Comparison of ENCODE assay signal across 33 cellular contexts in the genomic region with DNA sequence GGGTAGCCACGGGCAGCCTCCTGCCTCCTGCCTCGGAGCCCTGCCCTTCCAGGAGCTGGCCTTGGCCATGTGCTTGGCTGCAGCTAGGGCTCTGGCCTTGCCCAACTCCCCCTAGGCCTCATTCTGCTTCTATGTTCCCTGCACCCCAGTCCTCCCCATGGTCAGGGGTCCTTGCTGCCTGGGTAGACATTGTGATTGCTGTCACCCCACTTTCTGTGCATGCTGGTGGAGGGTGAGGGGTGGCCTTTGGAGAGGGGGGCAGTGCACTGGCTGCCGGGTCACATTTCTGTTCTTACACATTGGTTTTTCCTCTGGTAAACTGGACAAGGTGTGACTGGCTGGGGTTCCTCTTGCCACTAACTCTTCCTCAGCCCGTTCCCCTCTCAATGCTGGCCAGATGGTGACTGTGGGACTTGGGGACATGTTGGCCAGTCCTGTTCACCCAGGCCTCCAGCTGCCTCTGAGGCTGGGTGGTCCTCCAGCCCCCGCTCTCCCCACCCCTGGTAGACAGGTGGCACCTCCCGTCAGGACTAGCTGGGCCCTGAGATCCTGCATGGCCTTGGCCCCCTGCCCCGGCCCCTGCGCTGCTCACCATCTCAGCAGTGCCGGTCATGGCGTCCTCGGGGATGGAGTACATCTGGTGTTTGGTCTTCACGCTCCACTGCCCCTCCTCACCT. TPM values are rescaled to one million over a fixed set of nuclear protein-coding genes. Genes with fewer than 3 reads are reported as not detected.
DNase-seq lines count a peak whose midpoint lies in the region; ATAC-seq, FAIRE-seq and TF ChIP-seq lines count a peak whose summit lies in the region.
"Had no signal": no experiment of that assay in that cellular context is flagged by ENCODE, and none has a peak within 500 bp of the region (broad histone marks: within the 10 kb centered on the region; RNA-seq: fewer than 3 reads in every experiment).

No MANE protein-coding gene starts in this region.

- no peak for TF ChIP-seq RAD21 in IMR-90 (IDR thresholded peaks at IDR 0.05; ENCODE audit: low read length)

- H3K23ac ChIP-seq in IMR-90 (ENCODE audit: low read depth, low read length) = no peak overlapping the region
- peak overlapping the region; percentile 62 for H3K23ac ChIP-seq in neuronal stem cell (ENCODE audit: low read depth, low read length, poor library complexity)

- POLR2A ChIA-PET in IMR-90 (lab: Charles Lee; ENCODE audit: unreplicated experiment) = interaction anchor here (0.6 kb wide), 1 partner anchor 12 kb away, joined by 3 read pairs; no protein-coding TSS in a partner anchor

- H3K14ac ChIP-seq in IMR-90 (replicated peaks; ENCODE audit: low read depth, low read length) (no peak overlapping the region), neuronal stem cell (ENCODE audit: low read length) (peak overlapping the region; percentile 14)

- no CpG with 5 or more reads among the region's 12 CpGs for WGBS in IMR-90 (ENCODE audit: extremely low coverage in 2 of 2, insufficient read length in 1 of 2), 2 experiments
- WGBS in neuronal stem cell (ENCODE audit: extremely low coverage in 2 of 2, insufficient read length in 2 of 2, insufficient replicate concordance in 1 of 2), 2 donors = no CpG with 5 or more reads among the region's 12 CpGs

- H3K9me3 ChIP-seq in IMR-90 (ENCODE audit: control insufficient read depth, insufficient read depth, low read length) (no peaks in the 10 kb centered on the region), neuronal stem cell (replicated peaks in 1 of 2; ENCODE audit: control insufficient read depth in 2 of 2, insufficient read depth in 1 of 2, low read depth in 1 of 2, low read length in 2 of 2) (no peaks in the 10 kb centered on the region), kidney (ENCODE audit: control insufficient read depth in 1 of 2, low read length in 2 of 2) (no peaks in the 10 kb centered on the region)
- H3K9me3 ChIP-seq: colonic mucosa, esophagus squamous epithelium, neutrophil, psoas muscle, suprapubic skin had no signal

- H3K27ac ChIP-seq in IMR-90 (ENCODE audit: insufficient read depth, low read length) = no peak overlapping the region
- no peak overlapping the region for H3K27ac ChIP-seq in coronary artery
- H3K27ac ChIP-seq in neuronal stem cell (replicated peaks; ENCODE audit: low read length) = no peak overlapping the region
- H3K27ac ChIP-seq in kidney (ENCODE audit: low read depth in 2 of 2, low read length in 2 of 2) = no peak overlapping the region
- H3K27ac ChIP-seq: colonic mucosa, esophagus squamous epithelium, HL-60, neutrophil, psoas muscle, RWPE1, suprapubic skin had no signal

- BruUV-seq in IMR-90 (replicated peaks; lab: Mats Ljungman, UMichigan) = no TSS peak

- H3K4me1 ChIP-seq in IMR-90 (ENCODE audit: control insufficient read depth, insufficient read depth, low read length) (peaks cover 7% of the 10 kb centered on the region; the same call in 1 of the 2 replicates), neuronal stem cell (ENCODE audit: control insufficient read depth in 2 of 2, insufficient read depth in 1 of 2, low read depth in 1 of 2, low read length in 2 of 2) (peaks cover 0 to 5% of the 10 kb centered on the region in 2 donors), kidney (ENCODE audit: control insufficient read depth in 1 of 2, insufficient read depth in 1 of 2, low read depth in 1 of 2, low read length in 2 of 2) (no peaks in the 10 kb centered on the region)
- H3K4me1 ChIP-seq: colonic mucosa, psoas muscle, suprapubic skin had no signal

- TF ChIP-seq CTCF in IMR-90 (conservative IDR thresholded peaks at IDR 0.05; ENCODE audit: low read depth, low read length) (no peak), coronary artery (IDR thresholded peaks at IDR 0.05) (no peak), kidney (IDR thresholded peaks at IDR 0.05; ENCODE audit: borderline replicate concordance, extremely low read depth, insufficient read depth) (no peak)

- peak overlapping the region; percentile 43 for H2AFZ ChIP-seq in IMR-90 (replicated peaks; ENCODE audit: low read length, poor library complexity)
- H2AFZ ChIP-seq in neuronal stem cell (ENCODE audit: low read length) = no peak overlapping the region
- H2AFZ ChIP-seq: hepatocyte had no signal

- H3K18ac ChIP-seq in IMR-90 (ENCODE audit: low read depth, low read length) (no peak overlapping the region), neuronal stem cell (ENCODE audit: low read length) (peak overlapping the region; percentile 16)

- H3K4me2 ChIP-seq in IMR-90 (ENCODE audit: low read depth, low read length) = no peak overlapping the region
- no peak overlapping the region for H3K4me2 ChIP-seq in neuronal stem cell (ENCODE audit: insufficient read depth, low read length, poor library complexity, severe bottlenecking)
- H3K4me2 ChIP-seq: hepatocyte had no signal

- CTCF ChIA-PET in IMR-90 (lab: Yijun Ruan, JAX) = no interaction called here

- H3K36me3 ChIP-seq in IMR-90 (ENCODE audit: control insufficient read depth, insufficient read depth, low read length) (no peaks in the 10 kb centered on the region), neuronal stem cell (replicated peaks in 1 of 2; ENCODE audit: control insufficient read depth in 2 of 2, insufficient read depth in 2 of 2, low read length in 2 of 2) (no peaks in the 10 kb centered on the region), kidney (ENCODE audit: control insufficient read depth in 1 of 2, insufficient read depth in 2 of 2, low read length in 2 of 2) (no peaks in the 10 kb centered on the region)
- H3K36me3 ChIP-seq: colonic mucosa, esophagus squamous epithelium, neutrophil, suprapubic skin had no signal

- H2BK12ac ChIP-seq in neuronal stem cell (ENCODE audit: low read length) = peak overlapping the region; percentile 11

- 0 out of 2 replicates have a peak, but pooled peaks cover 3% of the 10 kb centered on the region for H3K9me1 ChIP-seq in IMR-90 (ENCODE audit: insufficient read depth, low read length)

- H4K20me1 ChIP-seq in IMR-90 (ENCODE audit: insufficient read depth, low read length) = no peaks in the 10 kb centered on the region

- intact Hi-C loops in IMR-90 (cut with micrococcal nuclease) (no loop called here), kidney (cut with DNase I) (no loop called here)

- no peak overlapping the region for H2AK9ac ChIP-seq in IMR-90 (replicated peaks; ENCODE audit: low read depth, low read length, poor library complexity)

- in situ Hi-C loops in IMR-90 (cut with MboI; ENCODE audit: low sequenced_read_pairs) = no loop called here

- H3K9ac ChIP-seq in IMR-90 (ENCODE audit: low read depth, low read length) (no peak overlapping the region), neuronal stem cell (ENCODE audit: low read depth, low read length, poor library complexity) (no peak overlapping the region), kidney (ENCODE audit: low read length in 2 of 2) (no peak overlapping the region)

- no peak overlapping the region for H4K91ac ChIP-seq in IMR-90 (ENCODE audit: insufficient read depth, low read depth, low read length)
- no peak overlapping the region for H4K91ac ChIP-seq in neuronal stem cell (ENCODE audit: low read depth, low read length, poor library complexity)

- no peak for TF ChIP-seq POLR2A in IMR-90 (IDR thresholded peaks at IDR 0.05; ENCODE audit: low read depth, low read length)

- H2BK20ac ChIP-seq in IMR-90 (ENCODE audit: low read depth, low read length) = no peak overlapping the region

- H4K5ac ChIP-seq in IMR-90 (ENCODE audit: low read depth, low read length) = no peak overlapping the region

- DNase-seq in IMR-90 (no peak), coronary artery (ENCODE audit: low spot score) (peak; percentile 66), neuronal stem cell (ENCODE audit: low spot score) (no peak), EL (no peak), kidney (no peak)
- DNase-seq: activated CD4-positive, alpha-beta T cell treated with anti-CD3 and anti-CD28 coated beads, Interleukin-2, amount 10 ng/mL, durations not matched to agents 24 days and 14 days; activated CD8-positive, alpha-beta memory T cell treated with anti-CD3 and anti-CD28 coated beads, Interleukin-2, amount 10 ng/mL, durations not matched to agents 7 days and 5 days; anterior cingulate cortex; colonic mucosa; COR-L47; DMS79; esophagus squamous epithelium; foreskin melanocyte; GF-D8; Kasumi-1; left colon; mesendoderm; NCI-H1436; NCI-H774; psoas muscle; stimulated activated CD4-positive, alpha-beta T cell treated with anti-CD3 and anti-CD28 coated beads, Interleukin-4, amount 100 ng/mL, for 4 hours; stimulated activated naive CD4-positive, alpha-beta T cell had no signal

- dilution Hi-C loops in IMR-90 (cut with HindIII; ENCODE audit: low sequenced_read_pairs, unreplicated experiment) = no loop called here

- H3K56ac ChIP-seq in IMR-90 (ENCODE audit: extremely low read depth, insufficient read depth, low read length) = no peak overlapping the region

- no peak overlapping the region for H2BK15ac ChIP-seq in IMR-90 (ENCODE audit: low read depth, low read length)
- H2BK15ac ChIP-seq in neuronal stem cell (ENCODE audit: low read length) = peak overlapping the region; percentile 35

- H3K4ac ChIP-seq in IMR-90 (ENCODE audit: low read depth, low read length) (no peak overlapping the region), neuronal stem cell (ENCODE audit: low read length) (no peak overlapping the region)

- no peak for FAIRE-seq in kidney (lab: Jason Lieb, UNC)
- FAIRE-seq: bronchial epithelial cell, endometrium had no signal

- no peak overlapping the region for H3K4me3 ChIP-seq in IMR-90 (ENCODE audit: insufficient read depth, low read depth, low read length)
- H3K4me3 ChIP-seq in coronary artery = no peak overlapping the region
- no peak overlapping the region for H3K4me3 ChIP-seq in neuronal stem cell (ENCODE audit: low read length in 2 of 2)
- H3K4me3 ChIP-seq in kidney (ENCODE audit: low read length in 2 of 2) = no peak overlapping the region
- H3K4me3 ChIP-seq: colonic mucosa, esophagus squamous epithelium, hepatocyte, psoas muscle, suprapubic skin had no signal

- H3K27me3 ChIP-seq in IMR-90 (ENCODE audit: control insufficient read depth, insufficient read depth, low read length) (peaks cover 16% of the 10 kb centered on the region), neuronal stem cell (ENCODE audit: control insufficient read depth in 3 of 3, insufficient read depth in 3 of 3, low read depth in 1 of 3, low read length in 3 of 3) (peaks cover 0 to 88% (median 0%) of the 10 kb centered on the region in 3 experiments)
- H3K27me3 ChIP-seq: colonic mucosa, esophagus squamous epithelium, suprapubic skin had no signal

- no peak overlapping the region for H4K8ac ChIP-seq in IMR-90 (ENCODE audit: low read depth in 2 of 2, low read length in 2 of 2)
- no peak overlapping the region for H4K8ac ChIP-seq in neuronal stem cell (ENCODE audit: low read depth, low read length)

- H2BK5ac ChIP-seq in IMR-90 (ENCODE audit: low read depth, low read length, poor library complexity, severe bottlenecking) = no peak overlapping the region
- H2BK5ac ChIP-seq in neuronal stem cell (ENCODE audit: low read length) = no peak overlapping the region

- no peaks in the 10 kb centered on the region for H3K79me1 ChIP-seq in IMR-90 (ENCODE audit: low read depth in 1 of 2, low read length in 2 of 2)
- no peaks in the 10 kb centered on the region for H3K79me1 ChIP-seq in neuronal stem cell (ENCODE audit: low read depth, low read length)

- H2AK5ac ChIP-seq in IMR-90 (ENCODE audit: low read depth, low read length) (no peak overlapping the region), neuronal stem cell (ENCODE audit: low read depth, low read length) (peak overlapping the region; percentile 17)

- ATAC-seq in IMR-90 (ENCODE audit: low read depth) = no peak
- ATAC-seq: activated CD8-positive, alpha-beta memory T cell treated with anti-CD3 and anti-CD28 coated beads, Interleukin-2, amount 10 ng/mL, durations not matched to agents 7 days and 5 days; left colon; psoas muscle had no signal

- H2BK120ac ChIP-seq in IMR-90 (ENCODE audit: low read depth, low read length) (no peak overlapping the region), neuronal stem cell (ENCODE audit: low read depth, low read length) (no peak overlapping the region)

RNA-seq across cellular contexts. Expression of a gene that starts 10.7 kb away (rescaled TPM):
- total RNA-seq in IMR-90 (2012; rRNA removed) = not detected in 2 replicates
- polyA plus RNA-seq in IMR-90 (2012; rRNA removed) = 0.24 TPM in 1 of 2 replicates, not detected in the other
- polyA plus RNA-seq in IMR-90 (2012; cell fraction: cytosol; rRNA removed) = not detected in 2 replicates
- 0.40 TPM in 1 of 2 replicates, not detected in the other for polyA plus RNA-seq in IMR-90 (2012; cell fraction: nucleus; rRNA removed; ENCODE audit: low replicate concordance)
- polyA plus RNA-seq in neuronal stem cell (2013, experiment 1 of 2) = 0.07 TPM
- polyA plus RNA-seq in neuronal stem cell (2013, experiment 2 of 2) = not detected
- not detected for total RNA-seq in kidney
- polyA plus RNA-seq in kidney (ENCODE audit: insufficient read depth, low read depth, low replicate concordance) = not detected
- total RNA-seq: activated CD4-positive, alpha-beta T cell treated with anti-CD3 and anti-CD28 coated beads, Interleukin-2, amount 10 ng/mL, durations not matched to agents 24 days and 14 days; activated CD8-positive, alpha-beta memory T cell treated with anti-CD3 and anti-CD28 coated beads, Interleukin-2, amount 10 ng/mL, durations not matched to agents 7 days and 5 days; activated T-helper 1 cell treated with anti-CD3 and anti-CD28 coated beads, Interleukin-12 subunit alpha, Interleukin-12 subunit beta, Interleukin-2, Interleukin-4 antibody, amounts not matched to agents 30 ng/mL and 10 ng/mL and 1 ng/mL, durations not matched to agents 14 hours and 24 hours and 36 hours; bronchial epithelial cell; esophagus squamous epithelium; H4; left colon; myocyte; suprapubic skin; T-helper 2 cell treated with Interferon-gamma antibody and Interleukin-4, amounts not matched to agents 100 ng/mL and 5 ng/mL, for 36 hours had no signal

RNA-seq across cellular contexts. Expression of a gene that starts 28.5 kb away (rescaled TPM):
- total RNA-seq in IMR-90 (2012; rRNA removed) = 136 and 163 TPM in 2 replicates
- polyA plus RNA-seq in IMR-90 (2012; rRNA removed) = 142 and 165 TPM in 2 replicates
- 137 and 138 TPM in 2 replicates for polyA plus RNA-seq in IMR-90 (2012; cell fraction: cytosol; rRNA removed)
- polyA plus RNA-seq in IMR-90 (2012; cell fraction: nucleus; rRNA removed; ENCODE audit: low replicate concordance) = 99.1 and 163 TPM in 2 replicates
- polyA plus RNA-seq in neuronal stem cell (2013, experiment 1 of 2) = 157 TPM
- 156 TPM for polyA plus RNA-seq in neuronal stem cell (2013, experiment 2 of 2)
- 60.0 TPM for total RNA-seq in kidney
- polyA plus RNA-seq in kidney (ENCODE audit: insufficient read depth, low read depth, low replicate concordance) = 119 TPM

RNA-seq across cellular contexts. Expression of a gene that starts 37.4 kb away (rescaled TPM):
- total RNA-seq in IMR-90 (2012; rRNA removed) (0.18 and 0.28 TPM in 2 replicates), kidney (0.25 TPM)
- polyA plus RNA-seq in IMR-90 (2012; rRNA removed) (0.07 and 0.14 TPM in 2 replicates), kidney (ENCODE audit: insufficient read depth, low read depth, low replicate concordance) (1.0 TPM)
- polyA plus RNA-seq in IMR-90 (2012; cell fraction: cytosol; rRNA removed) = 0.36 and 0.54 TPM in 2 replicates
- polyA plus RNA-seq in IMR-90 (2012; cell fraction: nucleus; rRNA removed; ENCODE audit: low replicate concordance) = 0.05 and 0.21 TPM in 2 replicates
- 0.60 TPM for polyA plus RNA-seq in neuronal stem cell (2013, experiment 1 of 2)
- 0.46 TPM for polyA plus RNA-seq in neuronal stem cell (2013, experiment 2 of 2)
- total RNA-seq: H4, psoas muscle had no signal

RNA-seq across cellular contexts. Expression of a gene that starts 47.7 kb away (rescaled TPM):
- total RNA-seq in IMR-90 (2012; rRNA removed) (1.1 and 1.4 TPM in 2 replicates), kidney (164 TPM)
- polyA plus RNA-seq in IMR-90 (2012; rRNA removed) (5.5 and 5.7 TPM in 2 replicates), kidney (ENCODE audit: insufficient read depth, low read depth, low replicate concordance) (89.4 TPM)
- polyA plus RNA-seq in IMR-90 (2012; cell fraction: cytosol; rRNA removed) = 5.5 and 7.4 TPM in 2 replicates
- polyA plus RNA-seq in IMR-90 (2012; cell fraction: nucleus; rRNA removed; ENCODE audit: low replicate concordance) = 21.5 and 34.8 TPM in 2 replicates
- 24.7 TPM for polyA plus RNA-seq in neuronal stem cell (2013, experiment 1 of 2)
- 25.4 TPM for polyA plus RNA-seq in neuronal stem cell (2013, experiment 2 of 2)

RNA-seq across cellular contexts. Expression of a gene that starts 49.0 kb away (rescaled TPM):
- total RNA-seq in IMR-90 (2012; rRNA removed) (98.6 and 120 TPM in 2 replicates), kidney (60.2 TPM)
- polyA plus RNA-seq in IMR-90 (2012; rRNA removed) (110 and 115 TPM in 2 replicates), kidney (ENCODE audit: insufficient read depth, low read depth, low replicate concordance) (53.2 TPM)
- polyA plus RNA-seq in IMR-90 (2012; cell fraction: cytosol; rRNA removed) = 108 and 137 TPM in 2 replicates
- polyA plus RNA-seq in IMR-90 (2012; cell fraction: nucleus; rRNA removed; ENCODE audit: low replicate concordance) = 79.7 and 108 TPM in 2 replicates
- polyA plus RNA-seq in neuronal stem cell (2013, experiment 1 of 2) = 71.1 TPM
- polyA plus RNA-seq in neuronal stem cell (2013, experiment 2 of 2) = 69.2 TPM
